36 cellular contexts compared by ENCODE assay signal in the genomic region with DNA sequence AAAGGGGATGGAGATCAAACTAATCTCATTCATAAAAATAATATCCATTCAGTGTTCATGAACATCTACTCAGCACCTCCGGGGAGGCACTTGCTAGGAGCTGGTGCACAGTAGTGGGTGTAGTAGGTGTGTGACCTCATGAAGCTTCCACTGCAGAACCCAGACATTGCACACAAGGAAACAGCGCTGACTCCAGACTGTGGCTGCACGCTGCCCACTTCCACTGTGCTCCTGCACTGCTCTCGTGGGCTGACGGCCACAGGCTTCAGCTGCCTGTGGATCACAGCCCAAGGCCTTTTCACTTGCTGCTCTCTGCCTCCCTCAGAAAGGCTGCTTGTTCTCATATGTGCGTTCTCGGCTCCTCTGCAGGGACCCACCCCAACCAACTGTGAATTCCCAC.
"Had no signal": no experiment of that assay in that cellular context is flagged by ENCODE, and none has a peak within 500 bp of the region (broad histone marks: within the 10 kb centered on the region; RNA-seq: fewer than 3 reads in every experiment).

No MANE protein-coding gene starts in this region.

- ATAC-seq: activated CD8-positive, alpha-beta memory T cell treated with anti-CD3 and anti-CD28 coated beads, Interleukin-2, amount 10 ng/mL, durations not matched to agents 7 days and 5 days; activated CD8-positive, alpha-beta T cell treated with anti-CD3 and anti-CD28 coated beads, Interleukin-2, amount 10 ng/mL, durations not matched to agents 7 days and 5 days; activated naive CD8-positive, alpha-beta T cell treated with anti-CD3 and anti-CD28 coated beads, Interleukin-2, amount 50 U/mL, for 24 hours had no signal

- H3K27me3 Mint-ChIP-seq: activated B cell treated with CpG ODN at 0.5 μM for 24 hours; activated CD4-positive, alpha-beta memory T cell treated with anti-CD3 and anti-CD28 coated beads, Interleukin-2, amount 10 ng/mL, durations not matched to agents 7 days and 5 days; activated CD4-positive, alpha-beta T cell treated with anti-CD3 and anti-CD28 coated beads, Interleukin-2, amount 10 ng/mL, durations not matched to agents 24 days and 14 days; activated CD8-positive, alpha-beta memory T cell treated with anti-CD3 and anti-CD28 coated beads, Interleukin-2, amount 10 ng/mL, durations not matched to agents 7 days and 5 days; activated naive CD4-positive, alpha-beta T cell treated with anti-CD3 and anti-CD28 coated beads, Interleukin-2, amount 10 ng/mL, durations not matched to agents 7 days and 5 days; activated naive CD4-positive, alpha-beta T cell treated with anti-CD3 and anti-CD28 coated beads, Interleukin-2, amount 50 U/mL, for 24 hours; activated naive CD8-positive, alpha-beta T cell treated with anti-CD3 and anti-CD28 coated beads, Interleukin-2, amount 10 ng/mL, durations not matched to agents 7 days and 5 days; activated naive CD8-positive, alpha-beta T cell treated with anti-CD3 and anti-CD28 coated beads, Interleukin-2, amount 50 U/mL, for 24 hours had no signal

- H3K4me1 ChIP-seq: ascending aorta had no signal

- H3K4me3 ChIP-seq: ascending aorta, cardiac muscle cell had no signal

- H3K36me3 Mint-ChIP-seq: activated CD8-positive, alpha-beta memory T cell treated with anti-CD3 and anti-CD28 coated beads, Interleukin-2, amount 10 ng/mL, durations not matched to agents 7 days and 5 days; activated naive CD4-positive, alpha-beta T cell treated with anti-CD3 and anti-CD28 coated beads, Interleukin-2, amount 10 ng/mL, durations not matched to agents 7 days and 5 days; activated naive CD4-positive, alpha-beta T cell treated with anti-CD3 and anti-CD28 coated beads, Interleukin-2, amount 50 U/mL, for 24 hours; activated naive CD8-positive, alpha-beta T cell; activated naive CD8-positive, alpha-beta T cell treated with anti-CD3 and anti-CD28 coated beads, Interleukin-2, amount 10 ng/mL, durations not matched to agents 7 days and 5 days; brain had no signal

- H3K27ac Mint-ChIP-seq: activated B cell treated with CpG ODN at 0.5 μM for 24 hours; activated CD4-positive, alpha-beta memory T cell treated with anti-CD3 and anti-CD28 coated beads, Interleukin-2, amount 10 ng/mL, durations not matched to agents 7 days and 5 days; activated CD4-positive, alpha-beta T cell treated with anti-CD3 and anti-CD28 coated beads, Interleukin-2, amount 10 ng/mL, durations not matched to agents 24 days and 14 days; activated CD8-positive, alpha-beta memory T cell treated with anti-CD3 and anti-CD28 coated beads, Interleukin-2, amount 10 ng/mL, durations not matched to agents 7 days and 5 days; activated CD8-positive, alpha-beta T cell treated with anti-CD3 and anti-CD28 coated beads, Interleukin-2, amount 10 ng/mL, durations not matched to agents 7 days and 5 days; activated naive CD4-positive, alpha-beta T cell treated with anti-CD3 and anti-CD28 coated beads, Interleukin-2, amount 10 ng/mL, durations not matched to agents 7 days and 5 days; activated naive CD4-positive, alpha-beta T cell treated with anti-CD3 and anti-CD28 coated beads, Interleukin-2, amount 50 U/mL, for 24 hours; activated naive CD8-positive, alpha-beta T cell; activated naive CD8-positive, alpha-beta T cell treated with anti-CD3 and anti-CD28 coated beads, Interleukin-2, amount 10 ng/mL, durations not matched to agents 7 days and 5 days; activated naive CD8-positive, alpha-beta T cell treated with anti-CD3 and anti-CD28 coated beads, Interleukin-2, amount 50 U/mL, for 24 hours; activated T-cell treated with anti-CD3 and anti-CD28 coated beads, Interleukin-2, amount 50 U/mL, for 24 hours; activated T-helper 2 cell treated with anti-CD3 and anti-CD28 coated beads, Interferon-gamma antibody, Interleukin-2, Interleukin-4, amounts not matched to agents 10 μg/mL and 5 μg/mL and 100 μg/mL, durations not matched to agents 14 hours and 24 hours and 36 hours; T-helper 1 cell treated with Interleukin-12 subunit alpha and Interleukin-12 subunit beta and Interleukin-4 antibody, amounts not matched to agents 30 μg/mL and 1 μg/mL, for 36 hours; T-helper 2 cell treated with Interferon-gamma antibody and Interleukin-4, amounts not matched to agents 5 μg/mL and 100 μg/mL, for 36 hours had no signal

- H3K27me3 ChIP-seq: ascending aorta, cardiac muscle cell had no signal

- H3K36me3 ChIP-seq: ascending aorta, cardiac muscle cell had no signal

- H3K4me1 Mint-ChIP-seq: activated B cell treated with CpG ODN at 0.5 μM for 24 hours; activated CD4-positive, alpha-beta memory T cell treated with anti-CD3 and anti-CD28 coated beads, Interleukin-2, amount 10 ng/mL, durations not matched to agents 7 days and 5 days; activated CD4-positive, alpha-beta T cell treated with anti-CD3 and anti-CD28 coated beads, Interleukin-2, amount 10 ng/mL, durations not matched to agents 24 days and 14 days; activated CD8-positive, alpha-beta memory T cell treated with anti-CD3 and anti-CD28 coated beads, Interleukin-2, amount 10 ng/mL, durations not matched to agents 7 days and 5 days; activated naive CD4-positive, alpha-beta T cell treated with anti-CD3 and anti-CD28 coated beads, Interleukin-2, amount 10 ng/mL, durations not matched to agents 7 days and 5 days; activated naive CD4-positive, alpha-beta T cell treated with anti-CD3 and anti-CD28 coated beads, Interleukin-2, amount 50 U/mL, for 24 hours; activated naive CD8-positive, alpha-beta T cell treated with anti-CD3 and anti-CD28 coated beads, Interleukin-2, amount 10 ng/mL, durations not matched to agents 7 days and 5 days; activated naive CD8-positive, alpha-beta T cell treated with anti-CD3 and anti-CD28 coated beads, Interleukin-2, amount 50 U/mL, for 24 hours; brain; central memory CD8-positive, alpha-beta T cell had no signal

- H3K9me3 ChIP-seq: ascending aorta had no signal

- H3K4me3 Mint-ChIP-seq: activated B cell treated with CpG ODN at 0.5 μM for 24 hours; activated CD4-positive, alpha-beta memory T cell treated with anti-CD3 and anti-CD28 coated beads, Interleukin-2, amount 10 ng/mL, durations not matched to agents 7 days and 5 days; activated CD4-positive, alpha-beta T cell treated with anti-CD3 and anti-CD28 coated beads, Interleukin-2, amount 10 ng/mL, durations not matched to agents 24 days and 14 days; activated CD8-positive, alpha-beta memory T cell treated with anti-CD3 and anti-CD28 coated beads, Interleukin-2, amount 10 ng/mL, durations not matched to agents 7 days and 5 days; activated CD8-positive, alpha-beta T cell treated with anti-CD3 and anti-CD28 coated beads, Interleukin-2, amount 10 ng/mL, durations not matched to agents 7 days and 5 days; activated naive CD4-positive, alpha-beta T cell treated with anti-CD3 and anti-CD28 coated beads, Interleukin-2, amount 10 ng/mL, durations not matched to agents 7 days and 5 days; activated naive CD4-positive, alpha-beta T cell treated with anti-CD3 and anti-CD28 coated beads, Interleukin-2, amount 50 U/mL, for 24 hours; activated naive CD8-positive, alpha-beta T cell; activated naive CD8-positive, alpha-beta T cell treated with anti-CD3 and anti-CD28 coated beads, Interleukin-2, amount 10 ng/mL, durations not matched to agents 7 days and 5 days; activated naive CD8-positive, alpha-beta T cell treated with anti-CD3 and anti-CD28 coated beads, Interleukin-2, amount 50 U/mL, for 24 hours; activated T-cell treated with anti-CD3 and anti-CD28 coated beads, Interleukin-2, amount 50 U/mL, for 24 hours; brain; central memory CD8-positive, alpha-beta T cell; T-helper 1 cell treated with Interleukin-12 subunit alpha and Interleukin-12 subunit beta and Interleukin-4 antibody, amounts not matched to agents 30 μg/mL and 1 μg/mL, for 36 hours; T-helper 2 cell treated with Interferon-gamma antibody and Interleukin-4, amounts not matched to agents 5 μg/mL and 100 μg/mL, for 36 hours had no signal

- H3K27ac ChIP-seq: ascending aorta, cardiac muscle cell, VCaP had no signal

- DNase-seq: activated B cell treated with CpG ODN at 0.5 μM for 24 hours; activated CD4-positive, alpha-beta memory T cell treated with anti-CD3 and anti-CD28 coated beads, Interleukin-2, amount 10 ng/mL, durations not matched to agents 7 days and 5 days; activated CD4-positive, alpha-beta T cell treated with anti-CD3 and anti-CD28 coated beads for 4 hours; activated CD4-positive, alpha-beta T cell treated with anti-CD3 and anti-CD28 coated beads, Interleukin-2, amount 50 U/mL, for 1 hour; activated CD4-positive, alpha-beta T cell treated with anti-CD3 and anti-CD28 coated beads, Interleukin-2, amount 50 U/mL, for 4 hours; activated CD4-positive, CD25-positive, alpha-beta regulatory T cell treated with anti-CD3 and anti-CD28 coated beads, Interleukin-2, amount 50 U/mL, for 72 hours; activated CD8-positive, alpha-beta memory T cell treated with anti-CD3 and anti-CD28 coated beads for 24 hours; activated CD8-positive, alpha-beta memory T cell treated with anti-CD3 and anti-CD28 coated beads, Interleukin-2, amount 10 ng/mL, durations not matched to agents 7 days and 5 days; activated CD8-positive, alpha-beta memory T cell treated with anti-CD3 and anti-CD28 coated beads, Interleukin-2, amount 50 U/mL, for 48 hours; activated CD8-positive, alpha-beta T cell treated with anti-CD3 and anti-CD28 coated beads, Interleukin-2, amount 10 ng/mL, durations not matched to agents 7 days and 5 days; activated effector memory CD4-positive, alpha-beta T cell treated with Interleukin-2 at 50 U/mL for 16 hours; activated gamma-delta T cell; activated naive CD4-positive, alpha-beta T cell treated with anti-CD3 and anti-CD28 coated beads, Interleukin-2, amount 10 ng/mL, durations not matched to agents 7 days and 5 days; activated naive CD4-positive, alpha-beta T cell treated with Interleukin-2 at 50 U/mL for 16 hours; activated naive CD8-positive, alpha-beta T cell treated with anti-CD3 and anti-CD28 coated beads, Interleukin-2, amount 10 ng/mL, durations not matched to agents 7 days and 5 days; activated naive CD8-positive, alpha-beta T cell treated with anti-CD3 and anti-CD28 coated beads, Interleukin-2, amount 50 U/mL, for 24 hours; activated T-cell treated with anti-CD3 and anti-CD28 coated beads, Interleukin-2, amount 50 U/mL, for 24 hours; activated T-cell treated with anti-CD3 and anti-CD28 coated beads, Interleukin-2, amount 50 U/mL, for 48 hours; amygdala; anterior cingulate cortex; caudate nucleus; SW 1271; T-helper 1 cell; T-helper 2 cell; T-helper 9 cell had no signal

- H3K9me3 Mint-ChIP-seq: activated CD4-positive, alpha-beta memory T cell treated with anti-CD3 and anti-CD28 coated beads, Interleukin-2, amount 10 ng/mL, durations not matched to agents 7 days and 5 days; activated CD4-positive, alpha-beta T cell treated with anti-CD3 and anti-CD28 coated beads, Interleukin-2, amount 10 ng/mL, durations not matched to agents 24 days and 14 days; activated naive CD4-positive, alpha-beta T cell treated with anti-CD3 and anti-CD28 coated beads, Interleukin-2, amount 10 ng/mL, durations not matched to agents 7 days and 5 days; activated naive CD8-positive, alpha-beta T cell treated with anti-CD3 and anti-CD28 coated beads, Interleukin-2, amount 10 ng/mL, durations not matched to agents 7 days and 5 days; activated naive CD8-positive, alpha-beta T cell treated with anti-CD3 and anti-CD28 coated beads, Interleukin-2, amount 50 U/mL, for 24 hours; central memory CD8-positive, alpha-beta T cell; T-helper 2 cell treated with Interferon-gamma antibody and Interleukin-4, amounts not matched to agents 5 μg/mL and 100 μg/mL, for 36 hours had no signal
